Comparison of ENCODE assay signal across 7 cellular contexts in the genomic region with DNA sequence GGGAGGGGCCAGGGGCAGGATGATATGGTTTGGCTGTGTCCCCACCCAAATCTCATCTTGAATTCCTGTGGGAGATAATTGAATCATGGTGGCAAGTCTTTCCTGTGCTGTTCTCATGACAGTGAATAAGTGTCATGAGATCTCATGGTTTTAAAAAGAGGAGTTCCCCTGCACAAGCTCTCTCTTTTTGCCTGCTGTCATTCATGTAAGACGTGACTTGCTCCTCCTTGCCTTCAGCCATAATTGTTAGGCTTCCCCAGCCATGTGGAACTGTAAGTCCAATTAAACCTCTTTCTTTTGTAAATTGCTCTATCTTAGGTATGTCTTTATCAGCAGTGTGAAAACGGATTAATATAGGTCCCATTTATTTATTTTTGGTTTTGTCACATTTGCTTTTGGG. TPM values are rescaled to one million over a fixed set of nuclear protein-coding genes. Genes with fewer than 3 reads are reported as not detected.
"Had no signal": no experiment of that assay in that cellular context is flagged by ENCODE, and none has a peak within 500 bp of the region (broad histone marks: within the 10 kb centered on the region; RNA-seq: fewer than 3 reads in every experiment).

No MANE protein-coding gene starts in this region.

RNA-seq across cellular contexts. Expression of gene CCR4, which starts 20.2 kb away (rescaled TPM):
- total RNA-seq: OCI-LY7, PC-9, Peyer's patch, RPMI7951, SJCRH30, SJSA1 had no signal
- polyA plus RNA-seq: SK-N-SH had no signal
